1 cellular context compared by ENCODE assay signal in the genomic region with DNA sequence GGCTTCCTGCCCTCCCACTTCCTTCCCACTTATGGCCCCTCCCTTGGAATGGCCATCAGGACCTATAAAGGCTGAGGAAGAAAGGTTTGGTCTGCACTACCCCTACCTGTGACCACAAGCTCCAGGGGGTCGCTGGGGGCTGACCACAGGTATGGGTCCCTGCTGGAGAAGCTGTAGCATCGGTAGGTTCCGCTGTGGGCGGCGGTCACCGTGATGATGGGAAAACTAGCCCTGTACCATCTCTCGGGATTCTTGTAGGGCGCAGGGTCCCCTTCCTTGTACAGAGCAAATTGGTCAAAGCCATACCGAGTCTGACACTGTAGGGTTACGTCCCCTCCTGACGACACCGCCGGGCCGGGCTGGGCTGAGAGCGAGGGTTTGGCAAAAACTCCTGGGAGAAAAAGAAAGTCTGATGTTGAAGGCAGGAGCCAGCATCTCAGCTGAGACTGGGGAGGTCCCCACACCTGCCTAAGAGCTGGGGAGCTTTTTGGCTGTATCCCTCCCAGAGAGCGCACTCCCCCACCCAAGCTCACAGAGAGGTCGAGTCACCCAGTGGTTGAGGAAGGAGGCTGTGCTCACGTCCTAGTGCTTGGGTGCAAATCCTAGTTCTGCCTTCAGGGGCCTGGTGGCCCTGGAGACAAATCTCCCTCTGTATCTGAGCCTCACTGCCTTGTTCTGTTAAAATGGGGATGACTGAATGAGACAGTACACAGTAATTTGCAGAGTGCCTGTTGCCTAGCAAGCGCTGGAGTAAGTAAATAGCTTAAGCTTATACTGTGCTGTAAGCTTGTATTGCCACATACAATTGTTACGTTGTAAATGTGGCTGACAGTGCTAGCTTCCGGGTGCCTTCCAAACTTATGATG.
TF ChIP-seq lines count a peak whose summit lies in the region.

No MANE protein-coding gene starts in this region.

TF ChIP-seq in K562, 482 proteins besides CTCF, POLR2A, EP300 and RAD21 (continued from another document and continues in another):
- TF ChIP-seq, protein P1, sequence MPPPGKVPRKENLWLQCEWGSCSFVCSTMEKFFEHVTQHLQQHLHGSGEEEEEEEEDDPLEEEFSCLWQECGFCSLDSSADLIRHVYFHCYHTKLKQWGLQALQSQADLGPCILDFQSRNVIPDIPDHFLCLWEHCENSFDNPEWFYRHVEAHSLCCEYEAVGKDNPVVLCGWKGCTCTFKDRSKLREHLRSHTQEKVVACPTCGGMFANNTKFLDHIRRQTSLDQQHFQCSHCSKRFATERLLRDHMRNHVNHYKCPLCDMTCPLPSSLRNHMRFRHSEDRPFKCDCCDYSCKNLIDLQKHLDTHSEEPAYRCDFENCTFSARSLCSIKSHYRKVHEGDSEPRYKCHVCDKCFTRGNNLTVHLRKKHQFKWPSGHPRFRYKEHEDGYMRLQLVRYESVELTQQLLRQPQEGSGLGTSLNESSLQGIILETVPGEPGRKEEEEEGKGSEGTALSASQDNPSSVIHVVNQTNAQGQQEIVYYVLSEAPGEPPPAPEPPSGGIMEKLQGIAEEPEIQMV (tag; conservative IDR thresholded peaks at IDR 0.05; ENCODE audit: low read depth): no peak
- TF ChIP-seq PTRF (tag; IDR thresholded peaks at IDR 0.05) (no peak), SMAD4 (CRISPR knock-in tag; conservative IDR thresholded peaks at IDR 0.05) (no peak), PHF20 (IDR thresholded peaks at IDR 0.05; ENCODE audit: partially characterized antibody) (no peak), NFRKB (IDR thresholded peaks at IDR 0.05; ENCODE audit: low read depth) (no peak), ILK (tag; IDR thresholded peaks at IDR 0.05; ENCODE audit: borderline replicate concordance, low read depth) (no peak), DACH1 (IDR thresholded peaks at IDR 0.05; ENCODE audit: partially characterized antibody) (no peak), POLR2AphosphoS5 (IDR thresholded peaks at IDR 0.05; ENCODE audit: control insufficient read depth, insufficient read depth, low read depth, low read length) (peak; percentile 13; the same call in 1 of the 2 replicates), CBX8 (IDR thresholded peaks at IDR 0.05; ENCODE audit: borderline replicate concordance, extremely low read depth, low read depth, low read length, poor library complexity, severe bottlenecking) (no peak), KLF13 (tag; IDR thresholded peaks at IDR 0.05; ENCODE audit: borderline replicate concordance, low read depth) (no peak), HDAC8 (tag; IDR thresholded peaks at IDR 0.05) (no peak), ZNF41 (CRISPR knock-in tag; conservative IDR thresholded peaks at IDR 0.05) (no peak), ZNF253 (CRISPR knock-in tag; conservative IDR thresholded peaks at IDR 0.05) (no peak), CBX3 (IDR thresholded peaks at IDR 0.05; ENCODE audit: borderline replicate concordance in 1 of 2, low read length in 2 of 2) (no peak), CCAR2 (IDR thresholded peaks at IDR 0.05; ENCODE audit: low read depth, low read length) (0 out of 2 replicates have a peak, but pooled peaks have one; percentile 86), ZNF174 (CRISPR knock-in tag; IDR thresholded peaks at IDR 0.05) (no peak), CHCHD3 (CRISPR knock-in tag; IDR thresholded peaks at IDR 0.05) (no peak), MGA (IDR thresholded peaks at IDR 0.05) (no peak), HDAC1 (IDR thresholded peaks at IDR 0.05) (peak in 1 of 2 experiments; percentile 15; a peak in 3 of 4 replicates), ID3 (CRISPR knock-in tag; IDR thresholded peaks at IDR 0.05) (no peak), ID3 (tag; IDR thresholded peaks at IDR 0.05) (no peak), GABPB1 (CRISPR knock-in tag; IDR thresholded peaks at IDR 0.05) (no peak), MTA1 (IDR thresholded peaks at IDR 0.05; ENCODE audit: borderline replicate concordance) (no peak)
- TF ChIP-seq, protein P2, sequence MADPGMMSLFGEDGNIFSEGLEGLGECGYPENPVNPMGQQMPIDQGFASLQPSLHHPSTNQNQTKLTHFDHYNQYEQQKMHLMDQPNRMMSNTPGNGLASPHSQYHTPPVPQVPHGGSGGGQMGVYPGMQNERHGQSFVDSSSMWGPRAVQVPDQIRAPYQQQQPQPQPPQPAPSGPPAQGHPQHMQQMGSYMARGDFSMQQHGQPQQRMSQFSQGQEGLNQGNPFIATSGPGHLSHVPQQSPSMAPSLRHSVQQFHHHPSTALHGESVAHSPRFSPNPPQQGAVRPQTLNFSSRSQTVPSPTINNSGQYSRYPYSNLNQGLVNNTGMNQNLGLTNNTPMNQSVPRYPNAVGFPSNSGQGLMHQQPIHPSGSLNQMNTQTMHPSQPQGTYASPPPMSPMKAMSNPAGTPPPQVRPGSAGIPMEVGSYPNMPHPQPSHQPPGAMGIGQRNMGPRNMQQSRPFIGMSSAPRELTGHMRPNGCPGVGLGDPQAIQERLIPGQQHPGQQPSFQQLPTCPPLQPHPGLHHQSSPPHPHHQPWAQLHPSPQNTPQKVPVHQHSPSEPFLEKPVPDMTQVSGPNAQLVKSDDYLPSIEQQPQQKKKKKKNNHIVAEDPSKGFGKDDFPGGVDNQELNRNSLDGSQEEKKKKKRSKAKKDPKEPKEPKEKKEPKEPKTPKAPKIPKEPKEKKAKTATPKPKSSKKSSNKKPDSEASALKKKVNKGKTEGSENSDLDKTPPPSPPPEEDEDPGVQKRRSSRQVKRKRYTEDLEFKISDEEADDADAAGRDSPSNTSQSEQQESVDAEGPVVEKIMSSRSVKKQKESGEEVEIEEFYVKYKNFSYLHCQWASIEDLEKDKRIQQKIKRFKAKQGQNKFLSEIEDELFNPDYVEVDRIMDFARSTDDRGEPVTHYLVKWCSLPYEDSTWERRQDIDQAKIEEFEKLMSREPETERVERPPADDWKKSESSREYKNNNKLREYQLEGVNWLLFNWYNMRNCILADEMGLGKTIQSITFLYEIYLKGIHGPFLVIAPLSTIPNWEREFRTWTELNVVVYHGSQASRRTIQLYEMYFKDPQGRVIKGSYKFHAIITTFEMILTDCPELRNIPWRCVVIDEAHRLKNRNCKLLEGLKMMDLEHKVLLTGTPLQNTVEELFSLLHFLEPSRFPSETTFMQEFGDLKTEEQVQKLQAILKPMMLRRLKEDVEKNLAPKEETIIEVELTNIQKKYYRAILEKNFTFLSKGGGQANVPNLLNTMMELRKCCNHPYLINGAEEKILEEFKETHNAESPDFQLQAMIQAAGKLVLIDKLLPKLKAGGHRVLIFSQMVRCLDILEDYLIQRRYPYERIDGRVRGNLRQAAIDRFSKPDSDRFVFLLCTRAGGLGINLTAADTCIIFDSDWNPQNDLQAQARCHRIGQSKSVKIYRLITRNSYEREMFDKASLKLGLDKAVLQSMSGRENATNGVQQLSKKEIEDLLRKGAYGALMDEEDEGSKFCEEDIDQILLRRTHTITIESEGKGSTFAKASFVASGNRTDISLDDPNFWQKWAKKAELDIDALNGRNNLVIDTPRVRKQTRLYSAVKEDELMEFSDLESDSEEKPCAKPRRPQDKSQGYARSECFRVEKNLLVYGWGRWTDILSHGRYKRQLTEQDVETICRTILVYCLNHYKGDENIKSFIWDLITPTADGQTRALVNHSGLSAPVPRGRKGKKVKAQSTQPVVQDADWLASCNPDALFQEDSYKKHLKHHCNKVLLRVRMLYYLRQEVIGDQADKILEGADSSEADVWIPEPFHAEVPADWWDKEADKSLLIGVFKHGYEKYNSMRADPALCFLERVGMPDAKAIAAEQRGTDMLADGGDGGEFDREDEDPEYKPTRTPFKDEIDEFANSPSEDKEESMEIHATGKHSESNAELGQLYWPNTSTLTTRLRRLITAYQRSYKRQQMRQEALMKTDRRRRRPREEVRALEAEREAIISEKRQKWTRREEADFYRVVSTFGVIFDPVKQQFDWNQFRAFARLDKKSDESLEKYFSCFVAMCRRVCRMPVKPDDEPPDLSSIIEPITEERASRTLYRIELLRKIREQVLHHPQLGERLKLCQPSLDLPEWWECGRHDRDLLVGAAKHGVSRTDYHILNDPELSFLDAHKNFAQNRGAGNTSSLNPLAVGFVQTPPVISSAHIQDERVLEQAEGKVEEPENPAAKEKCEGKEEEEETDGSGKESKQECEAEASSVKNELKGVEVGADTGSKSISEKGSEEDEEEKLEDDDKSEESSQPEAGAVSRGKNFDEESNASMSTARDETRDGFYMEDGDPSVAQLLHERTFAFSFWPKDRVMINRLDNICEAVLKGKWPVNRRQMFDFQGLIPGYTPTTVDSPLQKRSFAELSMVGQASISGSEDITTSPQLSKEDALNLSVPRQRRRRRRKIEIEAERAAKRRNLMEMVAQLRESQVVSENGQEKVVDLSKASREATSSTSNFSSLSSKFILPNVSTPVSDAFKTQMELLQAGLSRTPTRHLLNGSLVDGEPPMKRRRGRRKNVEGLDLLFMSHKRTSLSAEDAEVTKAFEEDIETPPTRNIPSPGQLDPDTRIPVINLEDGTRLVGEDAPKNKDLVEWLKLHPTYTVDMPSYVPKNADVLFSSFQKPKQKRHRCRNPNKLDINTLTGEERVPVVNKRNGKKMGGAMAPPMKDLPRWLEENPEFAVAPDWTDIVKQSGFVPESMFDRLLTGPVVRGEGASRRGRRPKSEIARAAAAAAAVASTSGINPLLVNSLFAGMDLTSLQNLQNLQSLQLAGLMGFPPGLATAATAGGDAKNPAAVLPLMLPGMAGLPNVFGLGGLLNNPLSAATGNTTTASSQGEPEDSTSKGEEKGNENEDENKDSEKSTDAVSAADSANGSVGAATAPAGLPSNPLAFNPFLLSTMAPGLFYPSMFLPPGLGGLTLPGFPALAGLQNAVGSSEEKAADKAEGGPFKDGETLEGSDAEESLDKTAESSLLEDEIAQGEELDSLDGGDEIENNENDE (IDR thresholded peaks at IDR 0.05; ENCODE audit: low read depth, low read length): no peak
